26 cellular contexts compared by ENCODE assay signal in the genomic region with DNA sequence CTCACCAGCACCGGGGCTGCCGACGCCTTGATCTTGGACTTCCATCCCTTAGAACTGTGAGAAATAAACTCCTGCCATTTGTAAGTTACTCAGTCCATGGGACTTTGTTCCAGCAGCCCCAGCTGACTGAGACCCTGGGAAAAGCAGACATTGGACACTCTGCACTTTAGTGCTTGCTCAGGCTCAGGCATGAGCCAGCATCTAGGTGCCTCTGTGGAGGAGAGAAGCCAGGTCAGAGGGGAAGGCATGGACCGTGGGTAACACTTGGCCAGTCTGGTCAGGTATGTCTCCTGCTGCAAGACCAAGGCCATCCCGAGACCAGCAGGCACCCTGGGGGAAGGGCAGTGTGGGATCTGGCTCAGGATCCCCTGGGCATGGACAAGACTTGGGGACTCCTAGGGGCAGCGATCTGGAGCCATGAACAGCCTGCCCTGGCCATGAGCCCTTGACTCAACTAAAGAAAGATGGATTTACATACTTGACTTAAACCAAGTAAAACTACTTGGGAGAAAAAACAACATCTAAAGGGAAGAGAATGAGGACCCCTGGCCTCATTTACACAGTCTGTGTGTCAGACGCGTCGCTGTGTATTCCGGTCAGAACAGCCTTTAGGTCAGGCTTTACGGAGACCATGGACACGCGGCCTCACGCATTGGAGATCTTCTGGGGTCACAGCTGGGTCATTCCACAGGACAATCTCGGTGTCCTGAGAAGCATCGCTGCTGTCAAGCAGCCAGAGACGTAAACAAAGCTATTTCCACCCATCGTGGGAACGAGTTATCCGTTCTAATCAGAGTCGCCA.
DNase-seq lines count a peak whose midpoint lies in the region; ATAC-seq and TF ChIP-seq lines count a peak whose summit lies in the region.
"Had no signal": no experiment of that assay in that cellular context is flagged by ENCODE, and none has a peak within 500 bp of the region (broad histone marks: within the 10 kb centered on the region; RNA-seq: fewer than 3 reads in every experiment).

No MANE protein-coding gene starts in this region.

- no peak for ATAC-seq in sciatic nerve
- no peak for ATAC-seq in HG03442 (IDR thresholded peaks at IDR 0.05; ENCODE audit: unreplicated experiment)
- ATAC-seq: activated T-helper 17 cell treated with anti-CD3 and anti-CD28 coated beads, Interleukin-2, amount 50 U/mL, for 72 hours; esophagus mucosa; foreskin keratinocyte; heart right ventricle; left cardiac atrium; naive thymus-derived CD4-positive, alpha-beta T cell; PC-3 had no signal

- CTCF ChIA-PET in GM10248 (lab: Yijun Ruan, JAX), result no interaction called here

- TF ChIP-seq CTCF in GM10248 (IDR thresholded peaks at IDR 0.05; ENCODE audit: control extremely low read depth, extremely low read depth, low read depth, missing control alignments) (no peak), GM20000 (IDR thresholded peaks at IDR 0.05; ENCODE audit: extremely low read depth, missing control alignments) (no peak)

- intact Hi-C loops in sciatic nerve (cut with DNase I), result no loop called here

- POLR2A ChIA-PET in GM10248 (lab: Yijun Ruan, JAX), result no interaction called here

- peak; percentile 11 for DNase-seq in GM10248 (ENCODE audit: extremely low spot score)
- DNase-seq in GM20000 (ENCODE audit: low spot score), result peak; percentile 4
- peak; percentile 31 for DNase-seq in islet precursor cell
- DNase-seq in sciatic nerve (ENCODE audit: low spot score), result peak; percentile 31
- no peak for DNase-seq in NCI-H345 treated with DMSO at 0.1 percent for 48 hours (lab: John Stamatoyannopoulos, UW; ENCODE audit: unreplicated experiment)
- DNase-seq in iPS-NIHi11 (ENCODE audit: low spot score), result no peak
- DNase-seq: activated CD4-positive, alpha-beta T cell treated with anti-CD3 and anti-CD28 coated beads, Interleukin-2, amount 10 ng/mL, durations not matched to agents 24 days and 14 days; activated naive CD8-positive, alpha-beta T cell treated with anti-CD3 and anti-CD28 coated beads for 36 hours; C1 segment of cervical spinal cord; COR-L47; DMS53; foreskin keratinocyte; heart right ventricle; left cardiac atrium; naive thymus-derived CD4-positive, alpha-beta T cell; NCI-H1694; NCI-H510A; PC-3; retina; SHP77 treated with DMSO at 0.1 percent for 48 hours; stimulated activated CD4-positive, alpha-beta T cell treated with anti-CD3 and anti-CD28 coated beads, Interleukin-2, amount 100 ng/mL, for 48 hours; substantia nigra; T1000 had no signal

Comparison
In these comparisons a context has a peak if more than half of its experiments do, and no peak if none do; other contexts are left out.
1. DNase-seq: peak in GM10248 (single experiment), GM20000 (single experiment), islet precursor cell (single experiment) and sciatic nerve (single experiment); none in NCI-H345 treated with DMSO at 0.1 percent for 48 hours (single experiment) and iPS-NIHi11 (single experiment).